ENCODE assay signal across 11 cellular contexts in genomic region chr1:52334906-52335528, GRCh38. TPM values are rescaled to one million over a fixed set of nuclear protein-coding genes. Genes with fewer than 3 reads are reported as not detected.
A peak's percentile ranks its signal among the peaks of the same experiment; 100 is the strongest.
DNase-seq lines count a peak whose midpoint lies in the region; ATAC-seq and TF ChIP-seq lines count a peak whose summit lies in the region.
"Had no signal": no experiment of that assay in that cellular context is flagged by ENCODE, and none has a peak within 500 bp of the region (broad histone marks: within the 10 kb centered on the region; RNA-seq: fewer than 3 reads in every experiment).

No MANE protein-coding gene starts in this region.

- ATAC-seq in HG02870 (IDR thresholded peaks at IDR 0.05; ENCODE audit: unreplicated experiment) (no peak), HG02571 (IDR thresholded peaks at IDR 0.05; ENCODE audit: unreplicated experiment) (no peak)

- DNase-seq in NCI-H2171 treated with DMSO at 0.1 percent for 48 hours (lab: John Stamatoyannopoulos, UW): peak; percentile 14
- DNase-seq in NCI-H2171 (lab: John Stamatoyannopoulos, UW): no peak
- peak; percentile 46 for DNase-seq in amniotic epithelial cell (ENCODE audit: low read depth)
- DNase-seq in myocyte (ENCODE audit: low read depth): peak; percentile 70
- DNase-seq in NCI-H524 treated with DMSO at 0.1 percent for 48 hours (lab: John Stamatoyannopoulos, UW): no peak
- DNase-seq in GM10266 (ENCODE audit: extremely low spot score): no peak
- DNase-seq: AML-193, DMS 273 treated with DMSO at 0.1 percent for 48 hours, HFFc6 had no signal

- TF ChIP-seq CTCF in GM10266 (IDR thresholded peaks at IDR 0.05; ENCODE audit: control insufficient read depth, insufficient read depth, low read depth, missing control alignments): no peak

RNA-seq across cellular contexts. Expression of gene CC2D1B, which starts 31.0 kb away (rescaled TPM):
- 29.9 and 37.4 TPM in 2 replicates for total RNA-seq in myocyte
- 30.3 TPM for polyA plus RNA-seq in myocyte (2012)

Comparison
In these comparisons a context has a peak if more than half of its experiments do, and no peak if none do; other contexts are left out.
1. DNase-seq: peak in NCI-H2171 treated with DMSO at 0.1 percent for 48 hours (single experiment), amniotic epithelial cell (single experiment) and myocyte (single experiment); none in NCI-H2171 (single experiment), NCI-H524 treated with DMSO at 0.1 percent for 48 hours (single experiment) and GM10266 (single experiment).